In genomic region chr20:35768731-35769664, GRCh38 we compare ENCODE assay signal across 1 cellular context.
TF ChIP-seq lines count a peak whose summit lies in the region.

No MANE protein-coding gene starts in this region.

TF ChIP-seq in HepG2, 621 proteins besides CTCF, POLR2A, EP300 and RAD21 (continued from another document and continues in another):
- TF ChIP-seq ZNF280D (CRISPR knock-in tag; IDR thresholded peaks at IDR 0.05) (no peak), BCLAF1 (IDR thresholded peaks at IDR 0.05) (no peak), ZNF143 (CRISPR knock-in tag; IDR thresholded peaks at IDR 0.05) (no peak; the same call in 1 of the 2 replicates), ZNF280B (CRISPR knock-in tag; IDR thresholded peaks at IDR 0.05; ENCODE audit: borderline replicate concordance) (no peak), ZNF260 (CRISPR knock-in tag; IDR thresholded peaks at IDR 0.05; ENCODE audit: borderline replicate concordance, low read depth) (no peak), CBX5 (CRISPR knock-in tag; IDR thresholded peaks at IDR 0.05; ENCODE audit: borderline replicate concordance) (peak; percentile 77; the same call in 1 of the 2 replicates), MAFF (IDR thresholded peaks at IDR 0.05; ENCODE audit: low read depth, low read length) (no peak), NBN (conservative IDR thresholded peaks at IDR 0.05) (no peak), ARID5B (CRISPR knock-in tag; IDR thresholded peaks at IDR 0.05) (peak; percentile 63; the same call in 1 of the 2 replicates), KDM1A (CRISPR knock-in tag; IDR thresholded peaks at IDR 0.05) (no peak), MLXIP (CRISPR knock-in tag; IDR thresholded peaks at IDR 0.05; ENCODE audit: borderline replicate concordance) (no peak), ZNF564 (CRISPR knock-in tag; IDR thresholded peaks at IDR 0.05) (no peak), ZSCAN21 (CRISPR knock-in tag; IDR thresholded peaks at IDR 0.05; ENCODE audit: borderline replicate concordance) (no peak), SP140L (CRISPR knock-in tag; IDR thresholded peaks at IDR 0.05; ENCODE audit: borderline replicate concordance) (no peak), ZNF550 (CRISPR knock-in tag; IDR thresholded peaks at IDR 0.05; ENCODE audit: borderline replicate concordance) (no peak), SOX13 (IDR thresholded peaks at IDR 0.05) (no peak), SOX13 (CRISPR knock-in tag; conservative IDR thresholded peaks at IDR 0.05 in 1 of 2, IDR thresholded peaks at IDR 0.05 in 1 of 2) (peak in 1 of 2 experiments; percentile 58; a peak in 1 of 4 replicates), ZNF75D (CRISPR knock-in tag; IDR thresholded peaks at IDR 0.05; ENCODE audit: borderline replicate concordance) (no peak), ZNF180 (CRISPR knock-in tag; IDR thresholded peaks at IDR 0.05; ENCODE audit: borderline replicate concordance, low read depth) (no peak), ZNF160 (CRISPR knock-in tag; IDR thresholded peaks at IDR 0.05) (no peak), MAZ (IDR thresholded peaks at IDR 0.05; ENCODE audit: borderline replicate concordance, low read depth, low read length) (0 out of 2 replicates have a peak, but pooled peaks have one; percentile 57), MAZ (CRISPR knock-in tag; IDR thresholded peaks at IDR 0.05; ENCODE audit: low read depth) (no peak), KDM6A (CRISPR knock-in tag; IDR thresholded peaks at IDR 0.05; ENCODE audit: low read depth) (peak; percentile 52; the same call in 1 of the 2 replicates), MLLT10 (CRISPR knock-in tag; IDR thresholded peaks at IDR 0.05) (no peak), ZBTB39 (CRISPR knock-in tag; IDR thresholded peaks at IDR 0.05) (no peak), HOMEZ (CRISPR knock-in tag; IDR thresholded peaks at IDR 0.05; ENCODE audit: low read depth) (peak; percentile 47; the same call in 1 of the 2 replicates), MYPOP (CRISPR knock-in tag; IDR thresholded peaks at IDR 0.05) (no peak), ZNF367 (CRISPR knock-in tag; IDR thresholded peaks at IDR 0.05; ENCODE audit: borderline replicate concordance) (no peak), ZFX (CRISPR knock-in tag; IDR thresholded peaks at IDR 0.05; ENCODE audit: low read depth) (peak; percentile 81), KAT2B (IDR thresholded peaks at IDR 0.05; ENCODE audit: borderline replicate concordance, low read depth, low read length) (no peak), ZBTB26 (CRISPR knock-in tag; IDR thresholded peaks at IDR 0.05; ENCODE audit: borderline replicate concordance) (0 out of 2 replicates have a peak, but pooled peaks have one; percentile 77), ZNF34 (CRISPR knock-in tag; IDR thresholded peaks at IDR 0.05; ENCODE audit: borderline replicate concordance) (no peak), NCOA5 (CRISPR knock-in tag; IDR thresholded peaks at IDR 0.05) (0 out of 2 replicates have a peak, but pooled peaks have one; percentile 32), MATR3 (CRISPR knock-in tag; IDR thresholded peaks at IDR 0.05) (no peak), ZNF691 (CRISPR knock-in tag; IDR thresholded peaks at IDR 0.05; ENCODE audit: borderline replicate concordance, low read depth) (no peak), AGO1 (IDR thresholded peaks at IDR 0.05; ENCODE audit: low read depth, low read length, poor library complexity, severe bottlenecking) (no peak)
